ENCODE assay signal across 18 cellular contexts in genomic region chr18:9428862-9429661, GRCh38. TPM values are rescaled to one million over a fixed set of nuclear protein-coding genes. Genes with fewer than 3 reads are reported as not detected.
DNase-seq lines count a peak whose midpoint lies in the region; ATAC-seq and TF ChIP-seq lines count a peak whose summit lies in the region.
"Had no signal": no experiment of that assay in that cellular context is flagged by ENCODE, and none has a peak within 500 bp of the region (broad histone marks: within the 10 kb centered on the region; RNA-seq: fewer than 3 reads in every experiment).

No MANE protein-coding gene starts in this region.

- H3K79me1 ChIP-seq in trophoblast cell (ENCODE audit: low read length) = no peaks in the 10 kb centered on the region

- no peak overlapping the region for H3K9ac ChIP-seq in trophoblast cell (ENCODE audit: low read length)

- H2BK120ac ChIP-seq in trophoblast cell (ENCODE audit: insufficient read depth, low read length, poor library complexity) = no peak overlapping the region

- no peak overlapping the region for H4K91ac ChIP-seq in trophoblast cell (ENCODE audit: low read depth, low read length)

- no peak overlapping the region for H2AK5ac ChIP-seq in trophoblast cell (ENCODE audit: low read length)

- no peak overlapping the region for H2AFZ ChIP-seq in trophoblast cell (ENCODE audit: insufficient read depth, low read length, poor library complexity)

- no peak overlapping the region for H4K12ac ChIP-seq in trophoblast cell (ENCODE audit: low read depth, low read length)

- H3K79me2 ChIP-seq in trophoblast cell (ENCODE audit: control insufficient read depth, insufficient read depth, low read length, poor library complexity) = no peaks in the 10 kb centered on the region

- H3K4me2 ChIP-seq in trophoblast cell (ENCODE audit: low read length) = no peak overlapping the region

- H3K27me3 ChIP-seq in right atrium auricular region = no peaks in the 10 kb centered on the region
- no peaks in the 10 kb centered on the region for H3K27me3 ChIP-seq in trophoblast cell (ENCODE audit: insufficient read depth, low read length)
- H3K27me3 ChIP-seq in MG63 = no peaks in the 10 kb centered on the region
- H3K27me3 ChIP-seq: ovary, upper lobe of left lung had no signal

- H3K18ac ChIP-seq in trophoblast cell (ENCODE audit: low read length) = no peak overlapping the region

- H3K36me3 ChIP-seq in right atrium auricular region (no peaks in the 10 kb centered on the region), trophoblast cell (ENCODE audit: control insufficient read depth in 1 of 2, insufficient read depth in 2 of 2, low read length in 2 of 2) (no peaks in the 10 kb centered on the region), MG63 (no peaks in the 10 kb centered on the region)
- H3K36me3 ChIP-seq: ovary, upper lobe of left lung had no signal

- ATAC-seq in Right ventricle myocardium inferior (peak; percentile 34), esophagus mucosa (peak; percentile 89)
- ATAC-seq: HepG2 had no signal

- H2BK5ac ChIP-seq in trophoblast cell (ENCODE audit: low read depth, low read length, poor library complexity) = no peak overlapping the region

- no peak overlapping the region for H3K23ac ChIP-seq in trophoblast cell (ENCODE audit: low read length)

- H3K27ac ChIP-seq in right atrium auricular region (peak overlapping the region in 1 of 2 donors; percentile 38), trophoblast cell (ENCODE audit: low read depth, low read length) (no peak overlapping the region)
- H3K27ac ChIP-seq: ovary, upper lobe of left lung had no signal

- no peaks in the 10 kb centered on the region for H3K9me3 ChIP-seq in right atrium auricular region
- H3K9me3 ChIP-seq in trophoblast cell (ENCODE audit: insufficient read depth, low read depth, low read length) = no peaks in the 10 kb centered on the region
- no peaks in the 10 kb centered on the region for H3K9me3 ChIP-seq in MG63
- H3K9me3 ChIP-seq: ovary, upper lobe of left lung had no signal

- H2BK12ac ChIP-seq in trophoblast cell (ENCODE audit: low read length) = no peak overlapping the region

- H4K8ac ChIP-seq in trophoblast cell (ENCODE audit: low read depth, low read length) = no peak overlapping the region

- no peak for TF ChIP-seq CTCF in right atrium auricular region (IDR thresholded peaks at IDR 0.05)

- intact Hi-C loops in Right ventricle myocardium inferior (cut with DNase I) = no loop called here

- no peak overlapping the region for H3K4ac ChIP-seq in trophoblast cell (ENCODE audit: low read depth, low read length)

- H3K4me3 ChIP-seq in right atrium auricular region (no peak overlapping the region), trophoblast cell (ENCODE audit: low read depth, low read length) (no peak overlapping the region), MG63 (no peak overlapping the region)
- H3K4me3 ChIP-seq: coronary artery, ovary, upper lobe of left lung had no signal

- DNase-seq in Right ventricle myocardium inferior (ENCODE audit: missing footprints) (no peak), right atrium auricular region (ENCODE audit: low spot score) (no peak), trophoblast cell (peak; percentile 81 to 92), HuH-7 (ENCODE audit: low spot score) (no peak), SKM-1 treated with dmso at 0.1 percent for 144 hours (lab: John Stamatoyannopoulos, UW; ENCODE audit: unreplicated experiment) (no peak), MG63 (no peak)
- DNase-seq in activated CD4-positive, alpha-beta T cell treated with anti-CD3 and anti-CD28 coated beads, Interleukin-2, amount 50 U/mL, for 48 hours = no peak
- DNase-seq: activated naive CD8-positive, alpha-beta T cell treated with anti-CD3 and anti-CD28 coated beads for 36 hours; kidney glomerular epithelial cell; mesenchymal stem cell; naive B cell; ovary; RPMI8226; stimulated activated naive CD4-positive, alpha-beta T cell treated with Interleukin-2 at 50 U/mL for 16 hours; upper lobe of left lung had no signal

- H3K4me1 ChIP-seq in right atrium auricular region = peaks cover 0 to 8% of the 10 kb centered on the region in 2 donors
- H3K4me1 ChIP-seq in trophoblast cell (ENCODE audit: control insufficient read depth in 1 of 2, insufficient read depth in 2 of 2, low read length in 2 of 2) = no peaks in the 10 kb centered on the region

- WGBS in trophoblast cell (ENCODE audit: extremely low coverage, insufficient coverage, insufficient read length) = no CpG with 5 or more reads among the region's 6 CpGs

- no peak overlapping the region for H3K14ac ChIP-seq in trophoblast cell (ENCODE audit: low read length)

RNA-seq across cellular contexts. Expression of gene RALBP1, which starts 46.3 kb away (rescaled TPM):
- total RNA-seq in Right ventricle myocardium inferior (48.7 TPM), right atrium auricular region (10 to 100 TPM; 58.7 to 62.5 TPM), esophagus mucosa (93.7 TPM)
- polyA plus RNA-seq in trophoblast cell (2013) = 151 and 171 TPM in 2 replicates
- 42.2 and 52.4 TPM in 2 replicates for total RNA-seq in MG63 (2014; rRNA removed; shearing (Covaris generic); ENCODE audit: low replicate concordance)

Comparison
In these comparisons a context has a peak if more than half of its experiments do, and no peak if none do; other contexts are left out.
1. DNase-seq: peak in trophoblast cell (2 of 2); none in Right ventricle myocardium inferior (single experiment), right atrium auricular region (single experiment), activated CD4-positive, alpha-beta T cell treated with anti-CD3 and anti-CD28 coated beads, Interleukin-2, amount 50 U/mL, for 48 hours (0 of 2), HuH-7 (single experiment), SKM-1 treated with dmso at 0.1 percent for 144 hours (single experiment) and MG63 (single experiment).